2 cellular contexts compared by ENCODE assay signal in genomic region chrX:23937100-23937499, GRCh38.
TF ChIP-seq lines count a peak whose summit lies in the region.

No MANE protein-coding gene starts in this region.

TF ChIP-seq in GM23338, 12 proteins besides CTCF, POLR2A, EP300 and RAD21 (continued from another document):
- TF ChIP-seq ZNF462 (CRISPR knock-in tag; IDR thresholded peaks at IDR 0.05) (no peak), ZNF331 (CRISPR knock-in tag; IDR thresholded peaks at IDR 0.05; ENCODE audit: low read depth) (no peak), CREB1 (CRISPR knock-in tag; IDR thresholded peaks at IDR 0.05; ENCODE audit: low read depth) (no peak), NANOG (IDR thresholded peaks at IDR 0.05; ENCODE audit: borderline replicate concordance) (no peak), JUNB (IDR thresholded peaks at IDR 0.05; ENCODE audit: unreplicated experiment) (no peak)
- TF ChIP-seq, protein P1, sequence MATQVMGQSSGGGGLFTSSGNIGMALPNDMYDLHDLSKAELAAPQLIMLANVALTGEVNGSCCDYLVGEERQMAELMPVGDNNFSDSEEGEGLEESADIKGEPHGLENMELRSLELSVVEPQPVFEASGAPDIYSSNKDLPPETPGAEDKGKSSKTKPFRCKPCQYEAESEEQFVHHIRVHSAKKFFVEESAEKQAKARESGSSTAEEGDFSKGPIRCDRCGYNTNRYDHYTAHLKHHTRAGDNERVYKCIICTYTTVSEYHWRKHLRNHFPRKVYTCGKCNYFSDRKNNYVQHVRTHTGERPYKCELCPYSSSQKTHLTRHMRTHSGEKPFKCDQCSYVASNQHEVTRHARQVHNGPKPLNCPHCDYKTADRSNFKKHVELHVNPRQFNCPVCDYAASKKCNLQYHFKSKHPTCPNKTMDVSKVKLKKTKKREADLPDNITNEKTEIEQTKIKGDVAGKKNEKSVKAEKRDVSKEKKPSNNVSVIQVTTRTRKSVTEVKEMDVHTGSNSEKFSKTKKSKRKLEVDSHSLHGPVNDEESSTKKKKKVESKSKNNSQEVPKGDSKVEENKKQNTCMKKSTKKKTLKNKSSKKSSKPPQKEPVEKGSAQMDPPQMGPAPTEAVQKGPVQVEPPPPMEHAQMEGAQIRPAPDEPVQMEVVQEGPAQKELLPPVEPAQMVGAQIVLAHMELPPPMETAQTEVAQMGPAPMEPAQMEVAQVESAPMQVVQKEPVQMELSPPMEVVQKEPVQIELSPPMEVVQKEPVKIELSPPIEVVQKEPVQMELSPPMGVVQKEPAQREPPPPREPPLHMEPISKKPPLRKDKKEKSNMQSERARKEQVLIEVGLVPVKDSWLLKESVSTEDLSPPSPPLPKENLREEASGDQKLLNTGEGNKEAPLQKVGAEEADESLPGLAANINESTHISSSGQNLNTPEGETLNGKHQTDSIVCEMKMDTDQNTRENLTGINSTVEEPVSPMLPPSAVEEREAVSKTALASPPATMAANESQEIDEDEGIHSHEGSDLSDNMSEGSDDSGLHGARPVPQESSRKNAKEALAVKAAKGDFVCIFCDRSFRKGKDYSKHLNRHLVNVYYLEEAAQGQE (IDR thresholded peaks at IDR 0.05; ENCODE audit: unreplicated experiment): no peak

TF ChIP-seq in WTC11, 78 proteins besides CTCF, POLR2A, EP300 and RAD21 (continued from another document):
- TF ChIP-seq ZBTB43 (CRISPR knock-in tag; IDR thresholded peaks at IDR 0.05) (no peak), RELA (CRISPR knock-in tag; IDR thresholded peaks at IDR 0.05; ENCODE audit: borderline replicate concordance) (no peak), CREB1 (CRISPR knock-in tag; IDR thresholded peaks at IDR 0.05) (no peak), FOXJ3 (CRISPR knock-in tag; IDR thresholded peaks at IDR 0.05; ENCODE audit: borderline replicate concordance) (no peak), KAT7 (CRISPR knock-in tag; IDR thresholded peaks at IDR 0.05; ENCODE audit: borderline replicate concordance) (no peak), ZNF532 (CRISPR knock-in tag; IDR thresholded peaks at IDR 0.05; ENCODE audit: borderline replicate concordance) (no peak), SOX15 (CRISPR knock-in tag; IDR thresholded peaks at IDR 0.05) (no peak), FOXK1 (CRISPR knock-in tag; IDR thresholded peaks at IDR 0.05) (no peak)
- TF ChIP-seq, protein P2, sequence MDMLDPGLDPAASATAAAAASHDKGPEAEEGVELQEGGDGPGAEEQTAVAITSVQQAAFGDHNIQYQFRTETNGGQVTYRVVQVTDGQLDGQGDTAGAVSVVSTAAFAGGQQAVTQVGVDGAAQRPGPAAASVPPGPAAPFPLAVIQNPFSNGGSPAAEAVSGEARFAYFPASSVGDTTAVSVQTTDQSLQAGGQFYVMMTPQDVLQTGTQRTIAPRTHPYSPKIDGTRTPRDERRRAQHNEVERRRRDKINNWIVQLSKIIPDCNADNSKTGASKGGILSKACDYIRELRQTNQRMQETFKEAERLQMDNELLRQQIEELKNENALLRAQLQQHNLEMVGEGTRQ (CRISPR knock-in tag; IDR thresholded peaks at IDR 0.05): no peak
